In genomic region chr10:92493362-92493761, GRCh38 we compare ENCODE assay signal across 19 cellular contexts.
"Had no signal": no experiment of that assay in that cellular context is flagged by ENCODE, and none has a peak within 500 bp of the region (broad histone marks: within the 10 kb centered on the region; RNA-seq: fewer than 3 reads in every experiment).

No MANE protein-coding gene starts in this region.

- H3K4me3 Mint-ChIP-seq: activated CD8-positive, alpha-beta T cell treated with anti-CD3 and anti-CD28 coated beads for 36 hours; activated naive CD8-positive, alpha-beta T cell treated with anti-CD3 and anti-CD28 coated beads for 36 hours; effector memory CD8-positive, alpha-beta T cell; naive thymus-derived CD4-positive, alpha-beta T cell; stimulated activated memory B cell treated with anti-CD40 and anti-IgM and Interleukin-4, amounts not matched to agents 10 μg/mL and 1 μg/mL and 100 μg/mL, for 72 hours had no signal

- DNase-seq: activated CD4-positive, alpha-beta T cell treated with anti-CD3 and anti-CD28 coated beads for 4 hours; activated CD8-positive, alpha-beta T cell treated with anti-CD3 and anti-CD28 coated beads for 36 hours; activated gamma-delta T cell; activated naive CD8-positive, alpha-beta T cell treated with anti-CD3 and anti-CD28 coated beads for 36 hours; activated T-cell treated with anti-CD3 and anti-CD28 coated beads, Interleukin-2, amount 50 U/mL, for 48 hours; aorta; cerebellar nuclear complex; dermis blood vessel endothelial cell; effector memory CD8-positive, alpha-beta T cell; islet precursor cell; mucosa of descending colon; naive thymus-derived CD4-positive, alpha-beta T cell; retina; stimulated activated CD4-positive, alpha-beta T cell treated with anti-CD3 and anti-CD28 coated beads, Interleukin-2, amount 100 ng/mL, for 48 hours; T1000; thyroid gland; uterus; WERI-Rb-1 had no signal

- ATAC-seq: activated CD8-positive, alpha-beta T cell treated with anti-CD3 and anti-CD28 coated beads for 36 hours; effector memory CD8-positive, alpha-beta T cell; mucosa of descending colon; naive thymus-derived CD4-positive, alpha-beta T cell; stimulated activated memory B cell treated with anti-CD40 and anti-IgM and Interleukin-4, amounts not matched to agents 10 μg/mL and 1 μg/mL and 100 μg/mL, for 72 hours had no signal

- H3K27ac Mint-ChIP-seq: activated CD8-positive, alpha-beta T cell treated with anti-CD3 and anti-CD28 coated beads for 36 hours; activated naive CD8-positive, alpha-beta T cell treated with anti-CD3 and anti-CD28 coated beads for 36 hours; stimulated activated memory B cell treated with anti-CD40 and anti-IgM and Interleukin-4, amounts not matched to agents 10 μg/mL and 1 μg/mL and 100 μg/mL, for 72 hours had no signal

- H3K27me3 Mint-ChIP-seq: activated CD8-positive, alpha-beta T cell treated with anti-CD3 and anti-CD28 coated beads for 36 hours; activated naive CD8-positive, alpha-beta T cell treated with anti-CD3 and anti-CD28 coated beads for 36 hours; effector memory CD8-positive, alpha-beta T cell; naive thymus-derived CD4-positive, alpha-beta T cell; stimulated activated memory B cell treated with anti-CD40 and anti-IgM and Interleukin-4, amounts not matched to agents 10 μg/mL and 1 μg/mL and 100 μg/mL, for 72 hours had no signal

- H3K9me3 Mint-ChIP-seq: activated CD8-positive, alpha-beta T cell treated with anti-CD3 and anti-CD28 coated beads for 36 hours; activated naive CD8-positive, alpha-beta T cell treated with anti-CD3 and anti-CD28 coated beads for 36 hours; effector memory CD8-positive, alpha-beta T cell; naive thymus-derived CD4-positive, alpha-beta T cell; stimulated activated memory B cell treated with anti-CD40 and anti-IgM and Interleukin-4, amounts not matched to agents 10 μg/mL and 1 μg/mL and 100 μg/mL, for 72 hours had no signal

- H3K4me1 Mint-ChIP-seq: activated naive CD8-positive, alpha-beta T cell treated with anti-CD3 and anti-CD28 coated beads for 36 hours; stimulated activated memory B cell treated with anti-CD40 and anti-IgM and Interleukin-4, amounts not matched to agents 10 μg/mL and 1 μg/mL and 100 μg/mL, for 72 hours had no signal

- H3K4me3 ChIP-seq: mucosa of descending colon, thyroid gland, uterus had no signal
